In genomic region chr10:48523212-48523819, GRCh38 we compare ENCODE assay signal across 2 cellular contexts.
TF ChIP-seq lines count a peak whose summit lies in the region.

No MANE protein-coding gene starts in this region.

TF ChIP-seq in HCT116, 20 proteins besides CTCF, POLR2A, EP300 and RAD21 (continued from another document):
- no peak for TF ChIP-seq ZBTB33 (IDR thresholded peaks at IDR 0.05; ENCODE audit: extremely low read depth, insufficient replicate concordance, low read length)
- no peak for TF ChIP-seq FOSL1 (IDR thresholded peaks at IDR 0.05; ENCODE audit: low read depth)
- no peak for TF ChIP-seq TCF7L2 (IDR thresholded peaks at IDR 0.05; ENCODE audit: borderline replicate concordance, extremely low read depth, insufficient read depth, insufficient read length)
- no peak for TF ChIP-seq ELF1 (IDR thresholded peaks at IDR 0.05; ENCODE audit: borderline replicate concordance, low read depth)
- TF ChIP-seq MAX (IDR thresholded peaks at IDR 0.05), result no peak
- TF ChIP-seq JUND (IDR thresholded peaks at IDR 0.05), result no peak
- no peak for TF ChIP-seq EZH2 (IDR thresholded peaks at IDR 0.05)

TF ChIP-seq in GM12878, 131 proteins besides CTCF, POLR2A, EP300 and RAD21 (continued from another document):
- no peak for TF ChIP-seq REST (IDR thresholded peaks at IDR 0.05; ENCODE audit: low read depth, low read length)
- no peak for TF ChIP-seq IRF3 (IDR thresholded peaks at IDR 0.05)
- no peak for TF ChIP-seq BACH1 (IDR thresholded peaks at IDR 0.05; ENCODE audit: borderline replicate concordance)
- no peak for TF ChIP-seq SMAD1 (IDR thresholded peaks at IDR 0.05; ENCODE audit: low read depth, partially characterized antibody)
- TF ChIP-seq ZBTB40 (IDR thresholded peaks at IDR 0.05; ENCODE audit: borderline replicate concordance), result no peak
- no peak for TF ChIP-seq SRF (IDR thresholded peaks at IDR 0.05; ENCODE audit: low read depth in 2 of 2, low read length in 2 of 2)
- no peak for TF ChIP-seq BMI1 (IDR thresholded peaks at IDR 0.05; ENCODE audit: borderline replicate concordance)
- no peak for TF ChIP-seq RFX5 (IDR thresholded peaks at IDR 0.05; ENCODE audit: low read depth, low read length)
- no peak for TF ChIP-seq MXI1 (IDR thresholded peaks at IDR 0.05; ENCODE audit: low read depth, low read length)
- TF ChIP-seq MTA3 (IDR thresholded peaks at IDR 0.05; ENCODE audit: borderline replicate concordance, low read length), result no peak
- TF ChIP-seq GABPA (IDR thresholded peaks at IDR 0.05; ENCODE audit: low read depth), result no peak
